ENCODE assay signal across 1 cellular context in genomic region chr7:43869018-43869897, GRCh38.
A peak's percentile ranks its signal among the peaks of the same experiment; 100 is the strongest.
TF ChIP-seq lines count a peak whose summit lies in the region.

Gene MRPS24, minus strand, starts transcription at chr7:43869517. Its CDS starts 22 bp downstream, at chr7:43869495.

TF ChIP-seq in HepG2, 621 proteins besides CTCF, POLR2A, EP300 and RAD21 (continued from another document and continues in another):
- peak; percentile 96 for TF ChIP-seq ZBTB39 (CRISPR knock-in tag; IDR thresholded peaks at IDR 0.05)
- TF ChIP-seq PAX8 (CRISPR knock-in tag; IDR thresholded peaks at IDR 0.05; ENCODE audit: borderline replicate concordance) = 0 out of 2 replicates have a peak, but pooled peaks have one; percentile 17
- peak; percentile 15; the same call in 1 of the 2 replicates for TF ChIP-seq MED1 (CRISPR knock-in tag; IDR thresholded peaks at IDR 0.05)
- TF ChIP-seq REPIN1 (CRISPR knock-in tag; IDR thresholded peaks at IDR 0.05; ENCODE audit: borderline replicate concordance, low read depth) = peak; percentile 69
- TF ChIP-seq SATB2 (CRISPR knock-in tag; IDR thresholded peaks at IDR 0.05) = no peak
- TF ChIP-seq ZFAT (CRISPR knock-in tag; conservative IDR thresholded peaks at IDR 0.05) = no peak
- TF ChIP-seq ZNF501 (CRISPR knock-in tag; IDR thresholded peaks at IDR 0.05) = peak; percentile 29; the same call in 1 of the 2 replicates
- peak; percentile 39; the same call in 1 of the 2 replicates for TF ChIP-seq ATF7-NPFF (CRISPR knock-in tag; IDR thresholded peaks at IDR 0.05; ENCODE audit: low read depth)
- TF ChIP-seq CBX5 (CRISPR knock-in tag; IDR thresholded peaks at IDR 0.05; ENCODE audit: borderline replicate concordance) = peak; percentile 68; the same call in 1 of the 2 replicates
- peak; percentile 39; the same call in 1 of the 2 replicates for TF ChIP-seq HIVEP1 (CRISPR knock-in tag; IDR thresholded peaks at IDR 0.05)
- TF ChIP-seq TBP (CRISPR knock-in tag; IDR thresholded peaks at IDR 0.05) = no peak
- no peak for TF ChIP-seq BRCA1 (CRISPR knock-in tag; IDR thresholded peaks at IDR 0.05)
- TF ChIP-seq, protein P1, sequence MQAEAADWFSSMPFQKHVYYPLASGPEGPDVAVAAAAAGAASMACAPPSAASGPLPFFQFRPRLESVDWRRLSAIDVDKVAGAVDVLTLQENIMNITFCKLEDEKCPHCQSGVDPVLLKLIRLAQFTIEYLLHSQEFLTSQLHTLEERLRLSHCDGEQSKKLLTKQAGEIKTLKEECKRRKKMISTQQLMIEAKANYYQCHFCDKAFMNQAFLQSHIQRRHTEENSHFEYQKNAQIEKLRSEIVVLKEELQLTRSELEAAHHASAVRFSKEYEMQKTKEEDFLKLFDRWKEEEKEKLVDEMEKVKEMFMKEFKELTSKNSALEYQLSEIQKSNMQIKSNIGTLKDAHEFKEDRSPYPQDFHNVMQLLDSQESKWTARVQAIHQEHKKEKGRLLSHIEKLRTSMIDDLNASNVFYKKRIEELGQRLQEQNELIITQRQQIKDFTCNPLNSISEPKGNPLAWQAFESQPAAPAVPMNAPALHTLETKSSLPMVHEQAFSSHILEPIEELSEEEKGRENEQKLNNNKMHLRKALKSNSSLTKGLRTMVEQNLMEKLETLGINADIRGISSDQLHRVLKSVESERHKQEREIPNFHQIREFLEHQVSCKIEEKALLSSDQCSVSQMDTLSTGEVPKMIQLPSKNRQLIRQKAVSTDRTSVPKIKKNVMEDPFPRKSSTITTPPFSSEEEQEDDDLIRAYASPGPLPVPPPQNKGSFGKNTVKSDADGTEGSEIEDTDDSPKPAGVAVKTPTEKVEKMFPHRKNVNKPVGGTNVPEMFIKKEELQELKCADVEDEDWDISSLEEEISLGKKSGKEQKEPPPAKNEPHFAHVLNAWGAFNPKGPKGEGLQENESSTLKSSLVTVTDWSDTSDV (CRISPR knock-in tag; IDR thresholded peaks at IDR 0.05) = 0 out of 2 replicates have a peak, but pooled peaks have one; percentile 51
- no peak for TF ChIP-seq ZFP90 (CRISPR knock-in tag; IDR thresholded peaks at IDR 0.05; ENCODE audit: borderline replicate concordance)
- no peak for TF ChIP-seq CEBPB (IDR thresholded peaks at IDR 0.05; ENCODE audit: borderline replicate concordance, low read depth, low read length)
- TF ChIP-seq NFRKB (IDR thresholded peaks at IDR 0.05) = no peak
- TF ChIP-seq SMAD9 (CRISPR knock-in tag; IDR thresholded peaks at IDR 0.05) = no peak
- peak; percentile 23; the same call in 1 of the 2 replicates for TF ChIP-seq SIX4 (CRISPR knock-in tag; IDR thresholded peaks at IDR 0.05)
- TF ChIP-seq UBTF (CRISPR knock-in tag; IDR thresholded peaks at IDR 0.05) = peak; percentile 64; the same call in 1 of the 2 replicates
- no peak for TF ChIP-seq ATRX (CRISPR knock-in tag; IDR thresholded peaks at IDR 0.05; ENCODE audit: borderline replicate concordance)
- TF ChIP-seq ZNF224 (CRISPR knock-in tag; IDR thresholded peaks at IDR 0.05) = no peak
- peak; percentile 93 for TF ChIP-seq KDM2A (CRISPR knock-in tag; IDR thresholded peaks at IDR 0.05; ENCODE audit: borderline replicate concordance, low read depth)
- TF ChIP-seq ZFP82 (CRISPR knock-in tag; IDR thresholded peaks at IDR 0.05; ENCODE audit: borderline replicate concordance) = peak; percentile 68; the same call in 1 of the 2 replicates
- peak; percentile 59; the same call in 1 of the 2 replicates for TF ChIP-seq MXD1 (CRISPR knock-in tag; IDR thresholded peaks at IDR 0.05)
- peak; percentile 82; the same call in 1 of the 2 replicates for TF ChIP-seq ZNF552 (CRISPR knock-in tag; IDR thresholded peaks at IDR 0.05; ENCODE audit: borderline replicate concordance)
- no peak for TF ChIP-seq ZSCAN12 (CRISPR knock-in tag; IDR thresholded peaks at IDR 0.05)
- peak; percentile 31; the same call in 1 of the 2 replicates for TF ChIP-seq DMAP1 (CRISPR knock-in tag; IDR thresholded peaks at IDR 0.05)
- TF ChIP-seq ZNF232 (CRISPR knock-in tag; IDR thresholded peaks at IDR 0.05; ENCODE audit: borderline replicate concordance) = no peak
- no peak for TF ChIP-seq ZNF512 (CRISPR knock-in tag; IDR thresholded peaks at IDR 0.05)
- TF ChIP-seq HNF1A (IDR thresholded peaks at IDR 0.05; ENCODE audit: low read depth) = no peak
- peak; percentile 13; the same call in 1 of the 2 replicates for TF ChIP-seq HNF1A (CRISPR knock-in tag; IDR thresholded peaks at IDR 0.05; ENCODE audit: borderline replicate concordance)
- TF ChIP-seq, protein P2, sequence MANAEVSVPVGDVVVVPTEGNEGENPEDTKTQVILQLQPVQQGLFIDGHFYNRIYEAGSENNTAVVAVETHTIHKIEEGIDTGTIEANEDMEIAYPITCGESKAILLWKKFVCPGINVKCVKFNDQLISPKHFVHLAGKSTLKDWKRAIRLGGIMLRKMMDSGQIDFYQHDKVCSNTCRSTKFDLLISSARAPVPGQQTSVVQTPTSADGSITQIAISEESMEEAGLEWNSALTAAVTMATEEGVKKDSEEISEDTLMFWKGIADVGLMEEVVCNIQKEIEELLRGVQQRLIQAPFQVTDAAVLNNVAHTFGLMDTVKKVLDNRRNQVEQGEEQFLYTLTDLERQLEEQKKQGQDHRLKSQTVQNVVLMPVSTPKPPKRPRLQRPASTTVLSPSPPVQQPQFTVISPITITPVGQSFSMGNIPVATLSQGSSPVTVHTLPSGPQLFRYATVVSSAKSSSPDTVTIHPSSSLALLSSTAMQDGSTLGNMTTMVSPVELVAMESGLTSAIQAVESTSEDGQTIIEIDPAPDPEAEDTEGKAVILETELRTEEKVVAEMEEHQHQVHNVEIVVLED (CRISPR knock-in tag; IDR thresholded peaks at IDR 0.05; ENCODE audit: borderline replicate concordance) = peak; percentile 66; the same call in 1 of the 2 replicates
- TF ChIP-seq ZNF615 (CRISPR knock-in tag; IDR thresholded peaks at IDR 0.05; ENCODE audit: borderline replicate concordance) = no peak
